In genomic region chr13:102399791-102400618, GRCh38 we compare ENCODE assay signal across 8 cellular contexts. TPM values are rescaled to one million over a fixed set of nuclear protein-coding genes. Genes with fewer than 3 reads are reported as not detected.
DNase-seq lines count a peak whose midpoint lies in the region; ATAC-seq and TF ChIP-seq lines count a peak whose summit lies in the region.

No MANE protein-coding gene starts in this region.

- H3K36me3 ChIP-seq in osteoblast (ENCODE audit: insufficient read depth, low read length) = no peaks in the 10 kb centered on the region

- H3K4me1 Mint-ChIP-seq in activated T-cell treated with anti-CD3 and anti-CD28 coated beads, Interleukin-2, amount 50 U/mL, for 72 hours (ENCODE audit: low read depth) = peaks cover 31% of the 10 kb centered on the region

- H4K20me1 ChIP-seq in osteoblast (ENCODE audit: insufficient read depth, low read length) = no peaks in the 10 kb centered on the region

- TF ChIP-seq CTCF in HL-60 (IDR thresholded peaks at IDR 0.05; ENCODE audit: insufficient read depth, low read length) (no peak), foreskin keratinocyte (conservative IDR thresholded peaks at IDR 0.05) (peak; percentile 39), osteoblast (IDR thresholded peaks at IDR 0.05; ENCODE audit: extremely low read depth, low read depth, low read length) (no peak)

- no peak overlapping the region for H3K27ac Mint-ChIP-seq in activated T-cell treated with anti-CD3 and anti-CD28 coated beads, Interleukin-2, amount 50 U/mL, for 72 hours

- H2AFZ ChIP-seq in osteoblast (ENCODE audit: low read length) = peak overlapping the region; percentile 60

- H3K27ac ChIP-seq in HL-60 (replicated peaks) (no peak overlapping the region), foreskin keratinocyte (no peak overlapping the region), osteoblast (ENCODE audit: low read depth, low read length) (no peak overlapping the region)

- H3K4me1 ChIP-seq in foreskin keratinocyte (no peaks in the 10 kb centered on the region), osteoblast (ENCODE audit: insufficient read depth, low read length) (no peaks in the 10 kb centered on the region)

- H3K9me3 Mint-ChIP-seq in activated T-cell treated with anti-CD3 and anti-CD28 coated beads, Interleukin-2, amount 50 U/mL, for 72 hours = no peaks in the 10 kb centered on the region

- peak overlapping the region; percentile 83 to 92 for H3K4me3 Mint-ChIP-seq in activated T-cell treated with anti-CD3 and anti-CD28 coated beads, Interleukin-2, amount 50 U/mL, for 72 hours

- peak overlapping the region; percentile 71 for H3K4me2 ChIP-seq in osteoblast (ENCODE audit: insufficient read depth, low read length)

- no peak for DNase-seq in activated CD4-positive, CD25-positive, alpha-beta regulatory T cell (lab: John Stamatoyannopoulos, UW)
- DNase-seq in HL-60 (ENCODE audit: low read depth in 1 of 2, low spot score in 1 of 2) (peak in 1 of 2 experiments; percentile 16), foreskin keratinocyte (peak in 1 of 2 donors; percentile 15), osteoblast (ENCODE audit: insufficient read length, low spot score, missing footprints) (peak; percentile 67), DMS153 (lab: John Stamatoyannopoulos, UW) (no peak), NCI-H526 treated with DMSO at 0.1 percent for 48 hours (lab: John Stamatoyannopoulos, UW) (no peak)
- DNase-seq in activated T-cell treated with anti-CD3 and anti-CD28 coated beads, Interleukin-2, amount 50 U/mL, for 72 hours = peak; percentile 14 to 30

- peaks cover 66% of the 10 kb centered on the region for H3K27me3 Mint-ChIP-seq in activated T-cell treated with anti-CD3 and anti-CD28 coated beads, Interleukin-2, amount 50 U/mL, for 72 hours (ENCODE audit: low read depth)

- H3K4me3 ChIP-seq in HL-60 (replicated peaks; ENCODE audit: insufficient read depth, low read length) = peak overlapping the region; percentile 21
- H3K4me3 ChIP-seq in osteoblast (ENCODE audit: insufficient read depth, low read length) = peak overlapping the region; percentile 54

- H3K9me3 ChIP-seq in osteoblast (ENCODE audit: low read depth, low read length) = no peaks in the 10 kb centered on the region

- peak; percentile 14 to 39 for ATAC-seq in activated CD4-positive, CD25-positive, alpha-beta regulatory T cell treated with anti-CD3 and anti-CD28 coated beads, Interleukin-2, amount 50 U/mL, for 24 hours
- peak; percentile 60 to 62 for ATAC-seq in activated T-cell treated with anti-CD3 and anti-CD28 coated beads, Interleukin-2, amount 50 U/mL, for 72 hours (replicated peaks in 1 of 2)
- peak; percentile 61 for ATAC-seq in foreskin keratinocyte

- H3K27me3 ChIP-seq in HL-60 (ENCODE audit: insufficient read depth, poor library complexity, severe bottlenecking) = peaks cover 61% of the 10 kb centered on the region
- H3K27me3 ChIP-seq in foreskin keratinocyte = peaks cover 59% of the 10 kb centered on the region
- peaks cover 38% of the 10 kb centered on the region for H3K27me3 ChIP-seq in osteoblast (ENCODE audit: insufficient read depth, low read length)

- no peaks in the 10 kb centered on the region for H3K36me3 Mint-ChIP-seq in activated T-cell treated with anti-CD3 and anti-CD28 coated beads, Interleukin-2, amount 50 U/mL, for 72 hours (ENCODE audit: insufficient read depth in 2 of 2)

- H3K79me2 ChIP-seq in osteoblast (ENCODE audit: insufficient read depth, low read length) = no peaks in the 10 kb centered on the region

RNA-seq across cellular contexts. Expression of gene FGF14, which starts 1.8 kb away (rescaled TPM):
- under 1 TPM in 1 of 2 donors, not detected in 1; 0.23 TPM for total RNA-seq in activated T-cell treated with anti-CD3 and anti-CD28 coated beads, Interleukin-2, amount 50 U/mL, for 72 hours
- not detected in 2 replicates for total RNA-seq in foreskin keratinocyte
- polyA plus RNA-seq in foreskin keratinocyte = not detected in 2 replicates
- total RNA-seq in osteoblast = under 0.01 TPM in 2 replicates

Comparison
In these comparisons a context has a peak if more than half of its experiments do, and no peak if none do; other contexts are left out.
1. DNase-seq: peak in activated T-cell treated with anti-CD3 and anti-CD28 coated beads, Interleukin-2, amount 50 U/mL, for 72 hours (2 of 2) and osteoblast (single experiment); none in activated CD4-positive, CD25-positive, alpha-beta regulatory T cell (0 of 4), DMS153 (single experiment) and NCI-H526 treated with DMSO at 0.1 percent for 48 hours (single experiment).
2. Peak in every context shown above with its lines, with median percentiles within 50 percentile points of each other: ATAC-seq.